ENCODE assay signal across 1 cellular context in genomic region chr15:22838292-22839042, GRCh38.
TF ChIP-seq lines count a peak whose summit lies in the region.

Gene NIPA2 (plus strand): TSS chr15:22838666. CDS start chr15:22851732, 13,066 bp downstream.

TF ChIP-seq in HepG2, 621 proteins besides CTCF, POLR2A, EP300 and RAD21 (continued from another document and continues in another):
- no peak for TF ChIP-seq CREB3 (CRISPR knock-in tag; IDR thresholded peaks at IDR 0.05)
- no peak for TF ChIP-seq ZBTB7B (CRISPR knock-in tag; IDR thresholded peaks at IDR 0.05)
- no peak for TF ChIP-seq ZNF512B (CRISPR knock-in tag; IDR thresholded peaks at IDR 0.05; ENCODE audit: borderline replicate concordance)
- TF ChIP-seq, protein P1, sequence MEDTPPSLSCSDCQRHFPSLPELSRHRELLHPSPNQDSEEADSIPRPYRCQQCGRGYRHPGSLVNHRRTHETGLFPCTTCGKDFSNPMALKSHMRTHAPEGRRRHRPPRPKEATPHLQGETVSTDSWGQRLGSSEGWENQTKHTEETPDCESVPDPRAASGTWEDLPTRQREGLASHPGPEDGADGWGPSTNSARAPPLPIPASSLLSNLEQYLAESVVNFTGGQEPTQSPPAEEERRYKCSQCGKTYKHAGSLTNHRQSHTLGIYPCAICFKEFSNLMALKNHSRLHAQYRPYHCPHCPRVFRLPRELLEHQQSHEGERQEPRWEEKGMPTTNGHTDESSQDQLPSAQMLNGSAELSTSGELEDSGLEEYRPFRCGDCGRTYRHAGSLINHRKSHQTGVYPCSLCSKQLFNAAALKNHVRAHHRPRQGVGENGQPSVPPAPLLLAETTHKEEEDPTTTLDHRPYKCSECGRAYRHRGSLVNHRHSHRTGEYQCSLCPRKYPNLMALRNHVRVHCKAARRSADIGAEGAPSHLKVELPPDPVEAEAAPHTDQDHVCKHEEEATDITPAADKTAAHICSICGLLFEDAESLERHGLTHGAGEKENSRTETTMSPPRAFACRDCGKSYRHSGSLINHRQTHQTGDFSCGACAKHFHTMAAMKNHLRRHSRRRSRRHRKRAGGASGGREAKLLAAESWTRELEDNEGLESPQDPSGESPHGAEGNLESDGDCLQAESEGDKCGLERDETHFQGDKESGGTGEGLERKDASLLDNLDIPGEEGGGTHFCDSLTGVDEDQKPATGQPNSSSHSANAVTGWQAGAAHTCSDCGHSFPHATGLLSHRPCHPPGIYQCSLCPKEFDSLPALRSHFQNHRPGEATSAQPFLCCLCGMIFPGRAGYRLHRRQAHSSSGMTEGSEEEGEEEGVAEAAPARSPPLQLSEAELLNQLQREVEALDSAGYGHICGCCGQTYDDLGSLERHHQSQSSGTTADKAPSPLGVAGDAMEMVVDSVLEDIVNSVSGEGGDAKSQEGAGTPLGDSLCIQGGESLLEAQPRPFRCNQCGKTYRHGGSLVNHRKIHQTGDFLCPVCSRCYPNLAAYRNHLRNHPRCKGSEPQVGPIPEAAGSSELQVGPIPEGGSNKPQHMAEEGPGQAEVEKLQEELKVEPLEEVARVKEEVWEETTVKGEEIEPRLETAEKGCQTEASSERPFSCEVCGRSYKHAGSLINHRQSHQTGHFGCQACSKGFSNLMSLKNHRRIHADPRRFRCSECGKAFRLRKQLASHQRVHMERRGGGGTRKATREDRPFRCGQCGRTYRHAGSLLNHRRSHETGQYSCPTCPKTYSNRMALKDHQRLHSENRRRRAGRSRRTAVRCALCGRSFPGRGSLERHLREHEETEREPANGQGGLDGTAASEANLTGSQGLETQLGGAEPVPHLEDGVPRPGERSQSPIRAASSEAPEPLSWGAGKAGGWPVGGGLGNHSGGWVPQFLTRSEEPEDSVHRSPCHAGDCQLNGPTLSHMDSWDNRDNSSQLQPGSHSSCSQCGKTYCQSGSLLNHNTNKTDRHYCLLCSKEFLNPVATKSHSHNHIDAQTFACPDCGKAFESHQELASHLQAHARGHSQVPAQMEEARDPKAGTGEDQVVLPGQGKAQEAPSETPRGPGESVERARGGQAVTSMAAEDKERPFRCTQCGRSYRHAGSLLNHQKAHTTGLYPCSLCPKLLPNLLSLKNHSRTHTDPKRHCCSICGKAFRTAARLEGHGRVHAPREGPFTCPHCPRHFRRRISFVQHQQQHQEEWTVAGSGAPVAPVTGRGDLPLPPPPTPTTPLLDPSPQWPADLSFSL (CRISPR knock-in tag; IDR thresholded peaks at IDR 0.05): no peak
- no peak for TF ChIP-seq SCMH1 (CRISPR knock-in tag; IDR thresholded peaks at IDR 0.05; ENCODE audit: borderline replicate concordance)
- 0 out of 2 replicates have a peak, but pooled peaks have one; percentile 36 for TF ChIP-seq ZNF143 (CRISPR knock-in tag; IDR thresholded peaks at IDR 0.05)
- no peak for TF ChIP-seq SIX1 (CRISPR knock-in tag; IDR thresholded peaks at IDR 0.05; ENCODE audit: borderline replicate concordance)
- TF ChIP-seq SRSF1 (optimal IDR thresholded peaks at IDR 0.05; ENCODE audit: low read depth, low read length): no peak
- TF ChIP-seq ZMAT3 (CRISPR knock-in tag; conservative IDR thresholded peaks at IDR 0.05): peak; percentile 70; the same call in 1 of the 2 replicates
- TF ChIP-seq ZNF800 (CRISPR knock-in tag; IDR thresholded peaks at IDR 0.05): no peak
- TF ChIP-seq, protein P2, sequence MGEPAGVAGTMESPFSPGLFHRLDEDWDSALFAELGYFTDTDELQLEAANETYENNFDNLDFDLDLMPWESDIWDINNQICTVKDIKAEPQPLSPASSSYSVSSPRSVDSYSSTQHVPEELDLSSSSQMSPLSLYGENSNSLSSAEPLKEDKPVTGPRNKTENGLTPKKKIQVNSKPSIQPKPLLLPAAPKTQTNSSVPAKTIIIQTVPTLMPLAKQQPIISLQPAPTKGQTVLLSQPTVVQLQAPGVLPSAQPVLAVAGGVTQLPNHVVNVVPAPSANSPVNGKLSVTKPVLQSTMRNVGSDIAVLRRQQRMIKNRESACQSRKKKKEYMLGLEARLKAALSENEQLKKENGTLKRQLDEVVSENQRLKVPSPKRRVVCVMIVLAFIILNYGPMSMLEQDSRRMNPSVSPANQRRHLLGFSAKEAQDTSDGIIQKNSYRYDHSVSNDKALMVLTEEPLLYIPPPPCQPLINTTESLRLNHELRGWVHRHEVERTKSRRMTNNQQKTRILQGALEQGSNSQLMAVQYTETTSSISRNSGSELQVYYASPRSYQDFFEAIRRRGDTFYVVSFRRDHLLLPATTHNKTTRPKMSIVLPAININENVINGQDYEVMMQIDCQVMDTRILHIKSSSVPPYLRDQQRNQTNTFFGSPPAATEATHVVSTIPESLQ (CRISPR knock-in tag; conservative IDR thresholded peaks at IDR 0.05): no peak
- TF ChIP-seq TERF1 (CRISPR knock-in tag; IDR thresholded peaks at IDR 0.05): no peak
- TF ChIP-seq, protein P3, sequence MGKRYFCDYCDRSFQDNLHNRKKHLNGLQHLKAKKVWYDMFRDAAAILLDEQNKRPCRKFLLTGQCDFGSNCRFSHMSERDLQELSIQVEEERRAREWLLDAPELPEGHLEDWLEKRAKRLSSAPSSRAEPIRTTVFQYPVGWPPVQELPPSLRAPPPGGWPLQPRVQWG (CRISPR knock-in tag; IDR thresholded peaks at IDR 0.05; ENCODE audit: borderline replicate concordance, low read depth): no peak
- TF ChIP-seq ESRRA (CRISPR knock-in tag; IDR thresholded peaks at IDR 0.05; ENCODE audit: low read depth): 0 out of 2 replicates have a peak, but pooled peaks have one; percentile 31
- no peak for TF ChIP-seq ZNF446 (CRISPR knock-in tag; IDR thresholded peaks at IDR 0.05)
- peak; percentile 73; the same call in 1 of the 2 replicates for TF ChIP-seq ZNF337 (CRISPR knock-in tag; IDR thresholded peaks at IDR 0.05; ENCODE audit: borderline replicate concordance, low read depth)
- TF ChIP-seq ZNF180 (CRISPR knock-in tag; IDR thresholded peaks at IDR 0.05; ENCODE audit: borderline replicate concordance, low read depth): no peak
- no peak for TF ChIP-seq MBD4 (IDR thresholded peaks at IDR 0.05; ENCODE audit: borderline replicate concordance, low read length)
- peak; percentile 50; the same call in 1 of the 2 replicates for TF ChIP-seq ZNF615 (CRISPR knock-in tag; IDR thresholded peaks at IDR 0.05; ENCODE audit: borderline replicate concordance)
- no peak for TF ChIP-seq MIER2 (CRISPR knock-in tag; IDR thresholded peaks at IDR 0.05)
- no peak for TF ChIP-seq TGIF2 (CRISPR knock-in tag; IDR thresholded peaks at IDR 0.05)
- no peak for TF ChIP-seq BCL6 (CRISPR knock-in tag; IDR thresholded peaks at IDR 0.05)
- TF ChIP-seq TEAD3 (CRISPR knock-in tag; optimal IDR thresholded peaks at IDR 0.05; ENCODE audit: borderline replicate concordance): no peak
- no peak; the same call in 1 of the 2 replicates for TF ChIP-seq ZNF619 (CRISPR knock-in tag; IDR thresholded peaks at IDR 0.05)
- TF ChIP-seq, protein P4, sequence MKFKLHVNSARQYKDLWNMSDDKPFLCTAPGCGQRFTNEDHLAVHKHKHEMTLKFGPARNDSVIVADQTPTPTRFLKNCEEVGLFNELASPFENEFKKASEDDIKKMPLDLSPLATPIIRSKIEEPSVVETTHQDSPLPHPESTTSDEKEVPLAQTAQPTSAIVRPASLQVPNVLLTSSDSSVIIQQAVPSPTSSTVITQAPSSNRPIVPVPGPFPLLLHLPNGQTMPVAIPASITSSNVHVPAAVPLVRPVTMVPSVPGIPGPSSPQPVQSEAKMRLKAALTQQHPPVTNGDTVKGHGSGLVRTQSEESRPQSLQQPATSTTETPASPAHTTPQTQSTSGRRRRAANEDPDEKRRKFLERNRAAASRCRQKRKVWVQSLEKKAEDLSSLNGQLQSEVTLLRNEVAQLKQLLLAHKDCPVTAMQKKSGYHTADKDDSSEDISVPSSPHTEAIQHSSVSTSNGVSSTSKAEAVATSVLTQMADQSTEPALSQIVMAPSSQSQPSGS (CRISPR knock-in tag; IDR thresholded peaks at IDR 0.05): peak; percentile 73; the same call in 1 of the 2 replicates
- no peak for TF ChIP-seq ZNF333 (CRISPR knock-in tag; IDR thresholded peaks at IDR 0.05; ENCODE audit: borderline replicate concordance)
- TF ChIP-seq DR1 (CRISPR knock-in tag; IDR thresholded peaks at IDR 0.05): no peak; the same call in 1 of the 2 replicates
- TF ChIP-seq ASH2L (IDR thresholded peaks at IDR 0.05; ENCODE audit: insufficient read length, low read depth, low read length): peak; percentile 96
- no peak for TF ChIP-seq SUZ12 (IDR thresholded peaks at IDR 0.05; ENCODE audit: low read depth, low read length)
- 0 out of 2 replicates have a peak, but pooled peaks have one; percentile 31 for TF ChIP-seq RBAK (CRISPR knock-in tag; IDR thresholded peaks at IDR 0.05)
- TF ChIP-seq GLMP (CRISPR knock-in tag; IDR thresholded peaks at IDR 0.05; ENCODE audit: borderline replicate concordance): no peak
- no peak for TF ChIP-seq SALL2 (CRISPR knock-in tag; IDR thresholded peaks at IDR 0.05)
- TF ChIP-seq, protein P5, sequence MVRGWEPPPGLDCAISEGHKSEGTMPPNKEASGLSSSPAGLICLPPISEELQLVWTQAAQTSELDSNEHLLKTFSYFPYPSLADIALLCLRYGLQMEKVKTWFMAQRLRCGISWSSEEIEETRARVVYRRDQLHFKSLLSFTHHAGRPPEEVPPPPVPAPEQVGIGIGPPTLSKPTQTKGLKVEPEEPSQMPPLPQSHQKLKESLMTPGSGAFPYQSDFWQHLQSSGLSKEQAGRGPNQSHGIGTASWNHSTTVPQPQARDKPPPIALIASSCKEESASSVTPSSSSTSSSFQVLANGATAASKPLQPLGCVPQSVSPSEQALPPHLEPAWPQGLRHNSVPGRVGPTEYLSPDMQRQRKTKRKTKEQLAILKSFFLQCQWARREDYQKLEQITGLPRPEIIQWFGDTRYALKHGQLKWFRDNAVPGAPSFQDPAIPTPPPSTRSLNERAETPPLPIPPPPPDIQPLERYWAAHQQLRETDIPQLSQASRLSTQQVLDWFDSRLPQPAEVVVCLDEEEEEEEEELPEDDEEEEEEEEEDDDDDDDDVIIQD (CRISPR knock-in tag; IDR thresholded peaks at IDR 0.05; ENCODE audit: low read depth): peak; percentile 17; the same call in 1 of the 2 replicates
- TF ChIP-seq NCOA1 (CRISPR knock-in tag; IDR thresholded peaks at IDR 0.05): no peak
- TF ChIP-seq CBFB (CRISPR knock-in tag; IDR thresholded peaks at IDR 0.05): no peak
- TF ChIP-seq ZNF557 (CRISPR knock-in tag; IDR thresholded peaks at IDR 0.05): no peak
- no peak for TF ChIP-seq GTF3A (CRISPR knock-in tag; conservative IDR thresholded peaks at IDR 0.05)
- TF ChIP-seq, protein P6, sequence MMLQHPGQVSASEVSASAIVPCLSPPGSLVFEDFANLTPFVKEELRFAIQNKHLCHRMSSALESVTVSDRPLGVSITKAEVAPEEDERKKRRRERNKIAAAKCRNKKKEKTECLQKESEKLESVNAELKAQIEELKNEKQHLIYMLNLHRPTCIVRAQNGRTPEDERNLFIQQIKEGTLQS (CRISPR knock-in tag; IDR thresholded peaks at IDR 0.05): no peak; the same call in 1 of the 2 replicates
- TF ChIP-seq CBX5 (CRISPR knock-in tag; IDR thresholded peaks at IDR 0.05; ENCODE audit: borderline replicate concordance): no peak
- TF ChIP-seq ZNF382 (CRISPR knock-in tag; IDR thresholded peaks at IDR 0.05; ENCODE audit: borderline replicate concordance): no peak
